ENCODE assay signal across 1 cellular context in the genomic region with DNA sequence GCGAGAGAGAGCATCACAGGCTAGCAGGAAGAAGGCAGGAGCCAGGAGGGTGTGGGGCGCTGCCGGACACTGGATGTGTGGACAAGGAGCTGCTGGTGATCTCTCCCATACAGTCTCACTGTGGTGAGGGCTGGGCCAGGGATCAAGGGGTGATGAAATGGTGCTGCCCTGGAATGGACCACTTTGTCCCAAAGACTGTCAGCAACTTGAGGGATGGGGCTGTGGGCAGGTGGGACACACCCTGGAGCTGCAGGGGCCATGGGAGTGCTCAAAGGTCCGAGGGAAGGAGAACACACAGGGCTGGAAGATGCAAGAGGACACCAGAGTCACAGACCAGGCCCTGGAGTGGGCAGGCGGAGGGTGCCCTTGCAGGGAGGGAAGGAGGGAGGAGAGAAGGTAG.
TF ChIP-seq lines count a peak whose summit lies in the region.

No MANE protein-coding gene starts in this region.

TF ChIP-seq in GM23338, 12 proteins besides CTCF, POLR2A, EP300 and RAD21:
- no peak for TF ChIP-seq STAT1 (IDR thresholded peaks at IDR 0.05; ENCODE audit: unreplicated experiment)
- TF ChIP-seq, protein P1, sequence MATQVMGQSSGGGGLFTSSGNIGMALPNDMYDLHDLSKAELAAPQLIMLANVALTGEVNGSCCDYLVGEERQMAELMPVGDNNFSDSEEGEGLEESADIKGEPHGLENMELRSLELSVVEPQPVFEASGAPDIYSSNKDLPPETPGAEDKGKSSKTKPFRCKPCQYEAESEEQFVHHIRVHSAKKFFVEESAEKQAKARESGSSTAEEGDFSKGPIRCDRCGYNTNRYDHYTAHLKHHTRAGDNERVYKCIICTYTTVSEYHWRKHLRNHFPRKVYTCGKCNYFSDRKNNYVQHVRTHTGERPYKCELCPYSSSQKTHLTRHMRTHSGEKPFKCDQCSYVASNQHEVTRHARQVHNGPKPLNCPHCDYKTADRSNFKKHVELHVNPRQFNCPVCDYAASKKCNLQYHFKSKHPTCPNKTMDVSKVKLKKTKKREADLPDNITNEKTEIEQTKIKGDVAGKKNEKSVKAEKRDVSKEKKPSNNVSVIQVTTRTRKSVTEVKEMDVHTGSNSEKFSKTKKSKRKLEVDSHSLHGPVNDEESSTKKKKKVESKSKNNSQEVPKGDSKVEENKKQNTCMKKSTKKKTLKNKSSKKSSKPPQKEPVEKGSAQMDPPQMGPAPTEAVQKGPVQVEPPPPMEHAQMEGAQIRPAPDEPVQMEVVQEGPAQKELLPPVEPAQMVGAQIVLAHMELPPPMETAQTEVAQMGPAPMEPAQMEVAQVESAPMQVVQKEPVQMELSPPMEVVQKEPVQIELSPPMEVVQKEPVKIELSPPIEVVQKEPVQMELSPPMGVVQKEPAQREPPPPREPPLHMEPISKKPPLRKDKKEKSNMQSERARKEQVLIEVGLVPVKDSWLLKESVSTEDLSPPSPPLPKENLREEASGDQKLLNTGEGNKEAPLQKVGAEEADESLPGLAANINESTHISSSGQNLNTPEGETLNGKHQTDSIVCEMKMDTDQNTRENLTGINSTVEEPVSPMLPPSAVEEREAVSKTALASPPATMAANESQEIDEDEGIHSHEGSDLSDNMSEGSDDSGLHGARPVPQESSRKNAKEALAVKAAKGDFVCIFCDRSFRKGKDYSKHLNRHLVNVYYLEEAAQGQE (IDR thresholded peaks at IDR 0.05; ENCODE audit: unreplicated experiment): no peak
- TF ChIP-seq JUNB (IDR thresholded peaks at IDR 0.05; ENCODE audit: unreplicated experiment): no peak
- TF ChIP-seq, protein P2, sequence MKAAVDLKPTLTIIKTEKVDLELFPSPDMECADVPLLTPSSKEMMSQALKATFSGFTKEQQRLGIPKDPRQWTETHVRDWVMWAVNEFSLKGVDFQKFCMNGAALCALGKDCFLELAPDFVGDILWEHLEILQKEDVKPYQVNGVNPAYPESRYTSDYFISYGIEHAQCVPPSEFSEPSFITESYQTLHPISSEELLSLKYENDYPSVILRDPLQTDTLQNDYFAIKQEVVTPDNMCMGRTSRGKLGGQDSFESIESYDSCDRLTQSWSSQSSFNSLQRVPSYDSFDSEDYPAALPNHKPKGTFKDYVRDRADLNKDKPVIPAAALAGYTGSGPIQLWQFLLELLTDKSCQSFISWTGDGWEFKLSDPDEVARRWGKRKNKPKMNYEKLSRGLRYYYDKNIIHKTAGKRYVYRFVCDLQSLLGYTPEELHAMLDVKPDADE (IDR thresholded peaks at IDR 0.05): no peak
- TF ChIP-seq CREB1 (CRISPR knock-in tag; IDR thresholded peaks at IDR 0.05; ENCODE audit: low read depth): no peak
- TF ChIP-seq POLR2AphosphoS5 (IDR thresholded peaks at IDR 0.05; ENCODE audit: low read depth): no peak
- TF ChIP-seq ZNF114 (CRISPR knock-in tag; IDR thresholded peaks at IDR 0.05): no peak
- no peak for TF ChIP-seq EZH2 (IDR thresholded peaks at IDR 0.05; ENCODE audit: low read depth, unreplicated experiment)
- no peak for TF ChIP-seq ZNF331 (CRISPR knock-in tag; IDR thresholded peaks at IDR 0.05; ENCODE audit: low read depth)
